19 cellular contexts compared by ENCODE assay signal in genomic region chr18:77346446-77346845, GRCh38.
DNase-seq lines count a peak whose midpoint lies in the region; ATAC-seq, FAIRE-seq and TF ChIP-seq lines count a peak whose summit lies in the region.
"Had no signal": no experiment of that assay in that cellular context is flagged by ENCODE, and none has a peak within 500 bp of the region (broad histone marks: within the 10 kb centered on the region; RNA-seq: fewer than 3 reads in every experiment).

No MANE protein-coding gene starts in this region.

- no peak overlapping the region for H3K4me3 Mint-ChIP-seq in activated CD8-positive, alpha-beta T cell treated with anti-CD3 and anti-CD28 coated beads for 36 hours
- H3K4me3 Mint-ChIP-seq: CD8-positive, alpha-beta memory T cell; IgD-negative memory B cell had no signal

- no peak for FAIRE-seq in bronchial epithelial cell (lab: Jason Lieb, UNC)
- FAIRE-seq: GM18507 had no signal

- TF ChIP-seq CTCF in AG10803 (conservative IDR thresholded peaks at IDR 0.05; ENCODE audit: low read length) (no peak), bronchial epithelial cell (IDR thresholded peaks at IDR 0.05; ENCODE audit: insufficient read depth, low read length, severe bottlenecking) (no peak)
- TF ChIP-seq CTCF in activated CD8-positive, alpha-beta T cell treated with anti-CD3 and anti-CD28 coated beads for 36 hours (IDR thresholded peaks at IDR 0.05), result no peak

- peaks cover 2% of the 10 kb centered on the region for H3K9me3 Mint-ChIP-seq in activated CD8-positive, alpha-beta T cell treated with anti-CD3 and anti-CD28 coated beads for 36 hours

- H3K27ac Mint-ChIP-seq in activated CD8-positive, alpha-beta T cell treated with anti-CD3 and anti-CD28 coated beads for 36 hours, result no peak overlapping the region
- H3K27ac Mint-ChIP-seq: CD8-positive, alpha-beta memory T cell; IgD-negative memory B cell had no signal

- no peak for ATAC-seq in activated CD8-positive, alpha-beta T cell treated with anti-CD3 and anti-CD28 coated beads for 36 hours
- ATAC-seq: HCT116, SK-N-SH treated with all-trans-retinoic acid at 6 μM for 48 hours had no signal

- CTCF ChIA-PET in activated CD8-positive, alpha-beta T cell treated with anti-CD3 and anti-CD28 coated beads for 36 hours (lab: Charles Lee), result no interaction called here

- H3K27me3 Mint-ChIP-seq in activated CD8-positive, alpha-beta T cell treated with anti-CD3 and anti-CD28 coated beads for 36 hours, result peaks cover 5% of the 10 kb centered on the region
- H3K27me3 Mint-ChIP-seq: IgD-negative memory B cell had no signal

- H3K4me3 ChIP-seq in AG10803 (ENCODE audit: low read length), result no peak overlapping the region
- H3K4me3 ChIP-seq in bronchial epithelial cell (ENCODE audit: low read depth, low read length), result no peak overlapping the region

- no peaks in the 10 kb centered on the region for H3K36me3 ChIP-seq in bronchial epithelial cell (ENCODE audit: control insufficient read depth, insufficient read depth, low read length)

- POLR2A ChIA-PET in activated CD8-positive, alpha-beta T cell treated with anti-CD3 and anti-CD28 coated beads for 36 hours (lab: Charles Lee), result no interaction called here

- H3K27me3 ChIP-seq in bronchial epithelial cell (ENCODE audit: control insufficient read depth, insufficient read depth, low read length), result no peaks in the 10 kb centered on the region

- intact Hi-C loops in activated CD8-positive, alpha-beta T cell treated with anti-CD3 and anti-CD28 coated beads for 36 hours (cut with micrococcal nuclease), result no loop called here

- H3K4me1 Mint-ChIP-seq in activated CD8-positive, alpha-beta T cell treated with anti-CD3 and anti-CD28 coated beads for 36 hours (ENCODE audit: low read depth), result peaks cover 4% of the 10 kb centered on the region
- H3K4me1 Mint-ChIP-seq: CD8-positive, alpha-beta memory T cell; IgD-negative memory B cell had no signal

- H3K36me3 Mint-ChIP-seq in activated CD8-positive, alpha-beta T cell treated with anti-CD3 and anti-CD28 coated beads for 36 hours (ENCODE audit: low read depth), result no peaks in the 10 kb centered on the region
- H3K36me3 Mint-ChIP-seq: CD8-positive, alpha-beta memory T cell had no signal

- DNase-seq in AG10803 (ENCODE audit: low read depth) (peak; percentile 18), HT1080 (ENCODE audit: low read depth) (peak; percentile 18), bronchial epithelial cell (ENCODE audit: low read depth) (peak; percentile 24), kidney glomerular epithelial cell (lab: John Stamatoyannopoulos, UW) (peak; percentile 24), iPS-NIHi7 (ENCODE audit: extremely low spot score) (no peak), CD1c-positive myeloid dendritic cell (ENCODE audit: extremely low spot score) (no peak)
- DNase-seq in activated CD8-positive, alpha-beta T cell treated with anti-CD3 and anti-CD28 coated beads for 36 hours, result no peak
- DNase-seq in stimulated activated CD4-positive, alpha-beta T cell treated with anti-CD3 and anti-CD28 coated beads, Interleukin-15, amount 100 ng/mL, for 24 hours, result no peak
- DNase-seq: CD8-positive, alpha-beta memory T cell; DMS153; NCI-H1694; NCI-H2107; NCI-H226; NCI-H69; SHP77 had no signal

Comparison
In these comparisons a context has a peak if more than half of its experiments do, and no peak if none do; other contexts are left out.
1. DNase-seq: peak in AG10803 (single experiment), HT1080 (single experiment), bronchial epithelial cell (single experiment) and kidney glomerular epithelial cell (single experiment); none in iPS-NIHi7 (single experiment), activated CD8-positive, alpha-beta T cell treated with anti-CD3 and anti-CD28 coated beads for 36 hours (single experiment), CD1c-positive myeloid dendritic cell (single experiment) and stimulated activated CD4-positive, alpha-beta T cell treated with anti-CD3 and anti-CD28 coated beads, Interleukin-15, amount 100 ng/mL, for 24 hours (single experiment).